Comparison of ENCODE assay signal across 6 cellular contexts in genomic region chr9:34317436-34317835, GRCh38. TPM values are rescaled to one million over a fixed set of nuclear protein-coding genes. Genes with fewer than 3 reads are reported as not detected.
"Had no signal": no experiment of that assay in that cellular context is flagged by ENCODE, and none has a peak within 500 bp of the region (broad histone marks: within the 10 kb centered on the region; RNA-seq: fewer than 3 reads in every experiment).

No MANE protein-coding gene starts in this region.

- H3K4me2 ChIP-seq: GM23338 had no signal

- DNase-seq: H9, HCEC 1CT, HFFc6, KG1 had no signal

- H3K4me3 ChIP-seq: GM23338 had no signal

- H2AFZ ChIP-seq: GM23338 had no signal

RNA-seq across cellular contexts. Expression of gene KIF24, which starts 11.6 kb away (rescaled TPM):
- polyA plus RNA-seq: IgD-negative memory B cell had no signal
